28 cellular contexts compared by ENCODE assay signal in genomic region chr1:160421881-160422280, GRCh38. TPM values are rescaled to one million over a fixed set of nuclear protein-coding genes. Genes with fewer than 3 reads are reported as not detected.
DNase-seq lines count a peak whose midpoint lies in the region; ATAC-seq and TF ChIP-seq lines count a peak whose summit lies in the region.
"Had no signal": no experiment of that assay in that cellular context is flagged by ENCODE, and none has a peak within 500 bp of the region (broad histone marks: within the 10 kb centered on the region; RNA-seq: fewer than 3 reads in every experiment).

No MANE protein-coding gene starts in this region.

- H3F3A ChIP-seq in neural progenitor cell (ENCODE audit: low read depth), result no peaks in the 10 kb centered on the region

- H3K27me3 ChIP-seq in CD4-positive, CD25-positive, alpha-beta regulatory T cell (ENCODE audit: control insufficient read depth, insufficient read depth, low read length), result no peaks in the 10 kb centered on the region
- no peaks in the 10 kb centered on the region for H3K27me3 ChIP-seq in neural progenitor cell
- no peaks in the 10 kb centered on the region for H3K27me3 ChIP-seq in adrenal gland
- H3K27me3 ChIP-seq in stomach, result no peaks in the 10 kb centered on the region
- H3K27me3 ChIP-seq: BLaER1 treated with 17β-estradiol and CSF1 and Interleukin-3, amounts not matched to agents 10 nM and 100 nM had no signal

- no peaks in the 10 kb centered on the region for H3K9me3 ChIP-seq in CD4-positive, CD25-positive, alpha-beta regulatory T cell (ENCODE audit: control insufficient read depth in 2 of 2, low read length in 2 of 2)
- H3K9me3 ChIP-seq in neural progenitor cell (ENCODE audit: low read depth) (no peaks in the 10 kb centered on the region), adrenal gland (replicated peaks in 1 of 3) (no peaks in the 10 kb centered on the region), stomach (no peaks in the 10 kb centered on the region)
- H3K9me3 ChIP-seq: A549; BLaER1 treated with 17β-estradiol and CSF1 and Interleukin-3, amounts not matched to agents 10 nM and 100 nM had no signal

- no peak for TF ChIP-seq EP300 in stomach (IDR thresholded peaks at IDR 0.05)

- no peaks in the 10 kb centered on the region for H3K9me3 Mint-ChIP-seq in activated CD8-positive, alpha-beta memory T cell treated with anti-CD3 and anti-CD28 coated beads, Interleukin-2, amount 10 ng/mL, durations not matched to agents 7 days and 5 days (ENCODE audit: low read depth)
- H3K9me3 Mint-ChIP-seq in CD4-positive, CD25-positive, alpha-beta regulatory T cell, result peaks cover 0 to 1% (median 0%) of the 10 kb centered on the region in 7 donors
- no peaks in the 10 kb centered on the region for H3K9me3 Mint-ChIP-seq in endothelial cell (ENCODE audit: unreplicated experiment)
- no peaks in the 10 kb centered on the region for H3K9me3 Mint-ChIP-seq in neural progenitor cell
- H3K9me3 Mint-ChIP-seq: CD4-positive, alpha-beta memory T cell; CD8-positive, alpha-beta memory T cell had no signal

- no peak overlapping the region for H3K27ac Mint-ChIP-seq in activated CD8-positive, alpha-beta memory T cell treated with anti-CD3 and anti-CD28 coated beads, Interleukin-2, amount 10 ng/mL, durations not matched to agents 7 days and 5 days
- peak overlapping the region in 2 of 3 donors; percentile 20 to 71 for H3K27ac Mint-ChIP-seq in CD4-positive, CD25-positive, alpha-beta regulatory T cell
- no peak overlapping the region for H3K27ac Mint-ChIP-seq in endothelial cell (ENCODE audit: unreplicated experiment)
- no peak overlapping the region for H3K27ac Mint-ChIP-seq in neural progenitor cell
- H3K27ac Mint-ChIP-seq: B cell; CD8-positive, alpha-beta memory T cell had no signal

- intact Hi-C loops in adrenal gland (cut with DNase I), result no loop called here
- intact Hi-C loops in stomach (cut with DNase I; ENCODE audit: low total_unique reads), result no loop called here

- peaks cover 26% of the 10 kb centered on the region for H4K20me1 ChIP-seq in neural progenitor cell (ENCODE audit: low read depth)
- H4K20me1 ChIP-seq: BLaER1 treated with 17β-estradiol and CSF1 and Interleukin-3, amounts not matched to agents 10 nM and 100 nM had no signal

- no peak overlapping the region for H3K4me3 ChIP-seq in CD4-positive, CD25-positive, alpha-beta regulatory T cell (ENCODE audit: low read depth, low read length)
- H3K4me3 ChIP-seq in neural progenitor cell, result no peak overlapping the region
- no peak overlapping the region for H3K4me3 ChIP-seq in adrenal gland
- H3K4me3 ChIP-seq in stomach, result no peak overlapping the region
- H3K4me3 ChIP-seq: A549; BLaER1 treated with 17β-estradiol and CSF1 and Interleukin-3, amounts not matched to agents 10 nM and 100 nM; GM12878 had no signal

- 84 to 94% (median 89%) methylated on average over 5 of the region's 5 CpGs for WGBS in adrenal gland, 4 donors
- WGBS in stomach, 5 donors, result 92 to 96% (median 94%) methylated on average over 5 of the region's 5 CpGs

- H3K4me1 ChIP-seq in CD4-positive, CD25-positive, alpha-beta regulatory T cell (ENCODE audit: control insufficient read depth, insufficient read depth, low read length, poor library complexity, severe bottlenecking), result no peaks in the 10 kb centered on the region
- no peaks in the 10 kb centered on the region for H3K4me1 ChIP-seq in neural progenitor cell
- H3K4me1 ChIP-seq in adrenal gland (replicated peaks in 1 of 2), result no peaks in the 10 kb centered on the region
- no peaks in the 10 kb centered on the region for H3K4me1 ChIP-seq in stomach
- H3K4me1 ChIP-seq: A549 had no signal

- CTCF ChIA-PET in activated CD8-positive, alpha-beta memory T cell treated with anti-CD3 and anti-CD28 coated beads, Interleukin-2, amount 10 ng/mL, durations not matched to agents 7 days and 5 days (lab: Charles Lee), result no interaction called here

- no peaks in the 10 kb centered on the region for H3K4me1 Mint-ChIP-seq in activated CD8-positive, alpha-beta memory T cell treated with anti-CD3 and anti-CD28 coated beads, Interleukin-2, amount 10 ng/mL, durations not matched to agents 7 days and 5 days
- H3K4me1 Mint-ChIP-seq in CD4-positive, CD25-positive, alpha-beta regulatory T cell, result peaks cover 0 to 7% (median 3%) of the 10 kb centered on the region in 4 donors
- peaks cover 12% of the 10 kb centered on the region for H3K4me1 Mint-ChIP-seq in endothelial cell (ENCODE audit: unreplicated experiment)
- H3K4me1 Mint-ChIP-seq in neural progenitor cell, result no peaks in the 10 kb centered on the region
- H3K4me1 Mint-ChIP-seq: B cell; CD4-positive, alpha-beta memory T cell had no signal

- H3K27ac ChIP-seq in CD4-positive, CD25-positive, alpha-beta regulatory T cell (ENCODE audit: insufficient read depth, low read length, poor library complexity, severe bottlenecking), result no peak overlapping the region
- H3K27ac ChIP-seq in neural progenitor cell, result no peak overlapping the region
- no peak overlapping the region for H3K27ac ChIP-seq in adrenal gland
- H3K27ac ChIP-seq in stomach, result no peak overlapping the region
- H3K27ac ChIP-seq: 22Rv1; A549; BLaER1 treated with 17β-estradiol and CSF1 and Interleukin-3, amounts not matched to agents 10 nM and 100 nM; C4-2B had no signal

- no peaks in the 10 kb centered on the region for H3K36me3 Mint-ChIP-seq in activated CD8-positive, alpha-beta memory T cell treated with anti-CD3 and anti-CD28 coated beads, Interleukin-2, amount 10 ng/mL, durations not matched to agents 7 days and 5 days
- no peaks in the 10 kb centered on the region for H3K36me3 Mint-ChIP-seq in CD4-positive, CD25-positive, alpha-beta regulatory T cell
- H3K36me3 Mint-ChIP-seq in endothelial cell (ENCODE audit: low read depth, unreplicated experiment) (peaks cover 63% of the 10 kb centered on the region), neural progenitor cell (peaks cover 64% of the 10 kb centered on the region)
- H3K36me3 Mint-ChIP-seq: CD4-positive, alpha-beta memory T cell; CD8-positive, alpha-beta memory T cell had no signal

- H3K4me2 ChIP-seq in neural progenitor cell, result no peak overlapping the region
- H3K4me2 ChIP-seq: A549 had no signal

- H3K36me3 ChIP-seq in CD4-positive, CD25-positive, alpha-beta regulatory T cell (ENCODE audit: control insufficient read depth, insufficient read depth, low read length), result no peaks in the 10 kb centered on the region
- H3K36me3 ChIP-seq in neural progenitor cell (peaks cover 6% of the 10 kb centered on the region), adrenal gland (replicated peaks in 1 of 2) (no peaks in the 10 kb centered on the region), stomach (peaks cover 0 to 85% (median 72%) of the 10 kb centered on the region in 4 donors)

- H3K27me3 Mint-ChIP-seq in activated CD8-positive, alpha-beta memory T cell treated with anti-CD3 and anti-CD28 coated beads, Interleukin-2, amount 10 ng/mL, durations not matched to agents 7 days and 5 days, result peaks cover 9% of the 10 kb centered on the region
- H3K27me3 Mint-ChIP-seq in CD4-positive, CD25-positive, alpha-beta regulatory T cell, result peaks cover 28% of the 10 kb centered on the region
- H3K27me3 Mint-ChIP-seq in endothelial cell (ENCODE audit: unreplicated experiment) (peaks cover 13% of the 10 kb centered on the region), neural progenitor cell (ENCODE audit: insufficient read depth, low read depth) (no peaks in the 10 kb centered on the region)
- H3K27me3 Mint-ChIP-seq: B cell had no signal

- H3K4me3 Mint-ChIP-seq in activated CD8-positive, alpha-beta memory T cell treated with anti-CD3 and anti-CD28 coated beads, Interleukin-2, amount 10 ng/mL, durations not matched to agents 7 days and 5 days, result no peak overlapping the region
- no peak overlapping the region for H3K4me3 Mint-ChIP-seq in CD4-positive, CD25-positive, alpha-beta regulatory T cell
- peak overlapping the region; percentile 53 for H3K4me3 Mint-ChIP-seq in endothelial cell (ENCODE audit: unreplicated experiment)
- peak overlapping the region; percentile 37 for H3K4me3 Mint-ChIP-seq in neural progenitor cell
- H3K4me3 Mint-ChIP-seq: B cell; CD4-positive, alpha-beta memory T cell; CD8-positive, alpha-beta memory T cell had no signal

- TF ChIP-seq CTCF in endothelial cell (IDR thresholded peaks at IDR 0.05; ENCODE audit: unreplicated experiment) (no peak), neural progenitor cell (IDR thresholded peaks at IDR 0.05) (no peak), adrenal gland (IDR thresholded peaks at IDR 0.05) (no peak), stomach (IDR thresholded peaks at IDR 0.05) (no peak)

- no peak overlapping the region for H3K9ac ChIP-seq in neural progenitor cell
- H3K9ac ChIP-seq: BLaER1 treated with 17β-estradiol and CSF1 and Interleukin-3, amounts not matched to agents 10 nM and 100 nM had no signal

- TF ChIP-seq POLR2A in adrenal gland (IDR thresholded peaks at IDR 0.05), result no peak
- no peak for TF ChIP-seq POLR2A in stomach (IDR thresholded peaks at IDR 0.05)

- H3K79me2 ChIP-seq in neural progenitor cell (ENCODE audit: low read depth), result no peaks in the 10 kb centered on the region

- no peak for ATAC-seq in activated CD8-positive, alpha-beta memory T cell treated with anti-CD3 and anti-CD28 coated beads, Interleukin-2, amount 10 ng/mL, durations not matched to agents 7 days and 5 days
- no peak for ATAC-seq in CD4-positive, CD25-positive, alpha-beta regulatory T cell (ENCODE audit: low read depth in 2 of 2)
- ATAC-seq: A549, GM12878 had no signal

- DNase-seq in activated CD8-positive, alpha-beta memory T cell treated with anti-CD3 and anti-CD28 coated beads for 24 hours, result peak; percentile 21
- DNase-seq in activated CD8-positive, alpha-beta memory T cell treated with anti-CD3 and anti-CD28 coated beads, Interleukin-2, amount 10 ng/mL, durations not matched to agents 7 days and 5 days, result no peak
- DNase-seq in CD4-positive, CD25-positive, alpha-beta regulatory T cell, result no peak
- DNase-seq in endothelial cell (ENCODE audit: low spot score), result no peak
- DNase-seq in neural progenitor cell (ENCODE audit: low spot score), result no peak
- DNase-seq in stimulated activated naive CD4-positive, alpha-beta T cell treated with Interleukin-2 at 50 U/mL for 16 hours (lab: John Stamatoyannopoulos, UW), result no peak
- no peak for DNase-seq in adrenal gland
- no peak for DNase-seq in stomach
- DNase-seq: AML-193; CD4-positive, alpha-beta memory T cell; CD8-positive, alpha-beta memory T cell; COR-L47; DMS 273 treated with DMSO at 0.1 percent for 48 hours; DMS153; DMS53; DMS79; DND-41; EL; GDM1 had no signal

- no peak overlapping the region for H2AFZ ChIP-seq in neural progenitor cell (replicated peaks)

RNA-seq across cellular contexts. Expression of gene VANGL2, which starts 21.5 kb away (rescaled TPM):
- total RNA-seq in activated CD8-positive, alpha-beta memory T cell treated with anti-CD3 and anti-CD28 coated beads, Interleukin-2, amount 10 ng/mL, durations not matched to agents 7 days and 5 days, result not detected
- 0.07 TPM for total RNA-seq in CD4-positive, CD25-positive, alpha-beta regulatory T cell
- not detected for polyA plus RNA-seq in CD4-positive, CD25-positive, alpha-beta regulatory T cell
- total RNA-seq in endothelial cell (ENCODE audit: unreplicated experiment) (79.8 TPM), neural progenitor cell (ENCODE audit: low replicate concordance) (23.0 and 46.6 TPM in 2 replicates), adrenal gland (1 to 10 TPM in 3 of 8 donors, under 1 TPM in 5; 0.20 to 2.2 (median 0.66) TPM), stomach (1 to 10 TPM in 4 of 5 donors, under 1 TPM in 1; 0.45 to 7.4 (median 4.4) TPM)
- polyA plus RNA-seq in adrenal gland (1 to 10 TPM in 1 of 3 donors, under 1 TPM in 2; 0.64 to 1.1 (median 0.97) TPM), stomach (1 to 10 TPM in 2 of 3 donors, under 1 TPM in 1; 0.46 to 4.2 (median 1.5) TPM)
- total RNA-seq: CD4-positive, alpha-beta memory T cell had no signal
- polyA plus RNA-seq: CD4-positive, alpha-beta memory T cell; CD8-positive, alpha-beta memory T cell had no signal

RNA-seq across cellular contexts. Expression of gene NHLH1, which starts 55.0 kb away (rescaled TPM):
- under 1 TPM; 0.35 to 0.44 TPM for total RNA-seq in activated CD8-positive, alpha-beta memory T cell treated with anti-CD3 and anti-CD28 coated beads, Interleukin-2, amount 10 ng/mL, durations not matched to agents 7 days and 5 days
- total RNA-seq in CD4-positive, CD25-positive, alpha-beta regulatory T cell, result not detected
- polyA plus RNA-seq in CD4-positive, CD25-positive, alpha-beta regulatory T cell, result under 1 TPM in 1 of 4 donors, not detected in 3; 0.06 TPM
- total RNA-seq in endothelial cell (ENCODE audit: unreplicated experiment) (1.2 TPM), neural progenitor cell (ENCODE audit: low replicate concordance) (0.07 and 0.22 TPM in 2 replicates), adrenal gland (under 1 TPM in 2 of 8 donors, not detected in 6; 0.27 to 0.46 TPM), stomach (not detected)
- polyA plus RNA-seq in adrenal gland (under 1 TPM; 0.16 to 0.24 (median 0.24) TPM), stomach (under 1 TPM in 1 of 3 donors, not detected in 2; 0.08 TPM)
- total RNA-seq: A172, Daoy, G401 had no signal
- polyA plus RNA-seq: CD4-positive, alpha-beta memory T cell; CD8-positive, alpha-beta memory T cell had no signal

Comparison
In these comparisons a context has a peak if more than half of its experiments do, and no peak if none do; other contexts are left out.
1. H3K27ac Mint-ChIP-seq: peak in CD4-positive, CD25-positive, alpha-beta regulatory T cell (2 of 3); none in activated CD8-positive, alpha-beta memory T cell treated with anti-CD3 and anti-CD28 coated beads, Interleukin-2, amount 10 ng/mL, durations not matched to agents 7 days and 5 days (single experiment), endothelial cell (single experiment) and neural progenitor cell (single experiment).
2. H3K4me3 Mint-ChIP-seq: peak in endothelial cell (single experiment) and neural progenitor cell (single experiment); none in activated CD8-positive, alpha-beta memory T cell treated with anti-CD3 and anti-CD28 coated beads, Interleukin-2, amount 10 ng/mL, durations not matched to agents 7 days and 5 days (single experiment) and CD4-positive, CD25-positive, alpha-beta regulatory T cell (0 of 4).